In genomic region chr14:67697006-67697405, GRCh38 we compare ENCODE assay signal across 24 cellular contexts. TPM values are rescaled to one million over a fixed set of nuclear protein-coding genes. Genes with fewer than 3 reads are reported as not detected.
"Had no signal": no experiment of that assay in that cellular context is flagged by ENCODE, and none has a peak within 500 bp of the region (broad histone marks: within the 10 kb centered on the region; RNA-seq: fewer than 3 reads in every experiment).

No MANE protein-coding gene starts in this region.

- DNase-seq: activated CD4-positive, alpha-beta memory T cell treated with anti-CD3 and anti-CD28 coated beads for 36 hours; activated CD4-positive, alpha-beta T cell treated with anti-CD3 and anti-CD28 coated beads for 36 hours; activated gamma-delta T cell treated with Interleukin-2 at 50 U/mL for 16 hours; activated T-cell treated with anti-CD3 and anti-CD28 coated beads for 4 hours; adrenal gland; dermis blood vessel endothelial cell; effector memory CD4-positive, alpha-beta T cell; left cardiac atrium; mesendoderm; nucleus accumbens; stimulated activated CD4-positive, alpha-beta T cell treated with anti-CD3 and anti-CD28 coated beads, Interleukin-2, amount 100 ng/mL, for 24 hours; T-helper 2 cell; trophoblast cell had no signal

- H3K27me3 Mint-ChIP-seq: activated CD4-positive, alpha-beta memory T cell treated with anti-CD3 and anti-CD28 coated beads for 36 hours; activated CD4-positive, alpha-beta T cell treated with anti-CD3 and anti-CD28 coated beads for 36 hours; stimulated activated naive CD8-positive, alpha-beta T cell treated with anti-CD3 and anti-CD28 coated beads, Interleukin-15, Interleukin-2, amounts not matched to agents 100 ng/mL and 50 ng/mL, for 24 hours had no signal

- H3K27ac Mint-ChIP-seq: activated CD4-positive, alpha-beta memory T cell treated with anti-CD3 and anti-CD28 coated beads for 36 hours; activated CD4-positive, alpha-beta T cell treated with anti-CD3 and anti-CD28 coated beads for 36 hours; activated T-helper 1 cell treated with anti-CD3 and anti-CD28 coated beads, Interleukin-12 subunit alpha, Interleukin-12 subunit beta, Interleukin-2, Interleukin-4 antibody, amounts not matched to agents 30 ng/mL and 10 ng/mL and 1 ng/mL, durations not matched to agents 14 hours and 24 hours and 36 hours; stimulated activated naive CD8-positive, alpha-beta T cell treated with anti-CD3 and anti-CD28 coated beads, Interleukin-15, Interleukin-2, amounts not matched to agents 100 ng/mL and 50 ng/mL, for 24 hours; WTC11 had no signal

- H3K9me3 ChIP-seq: adrenal gland, esophagus muscularis mucosa, vagina had no signal

- ATAC-seq: activated CD4-positive, alpha-beta T cell treated with anti-CD3 and anti-CD28 coated beads for 36 hours; activated naive CD4-positive, alpha-beta T cell treated with anti-CD3 and anti-CD28 coated beads, Interleukin-2, amount 50 U/mL, for 72 hours; left cardiac atrium; WTC11 had no signal

- H3K4me3 ChIP-seq: adrenal gland, cardiac muscle cell, esophagus muscularis mucosa, vagina had no signal

- H3K27me3 ChIP-seq: adrenal gland, esophagus muscularis mucosa, vagina had no signal

- H3K9me3 Mint-ChIP-seq: activated CD4-positive, alpha-beta memory T cell treated with anti-CD3 and anti-CD28 coated beads for 36 hours; activated naive CD4-positive, alpha-beta T cell treated with anti-CD3 and anti-CD28 coated beads, Interleukin-2, amount 50 U/mL, for 72 hours; activated T-helper 1 cell treated with anti-CD3 and anti-CD28 coated beads, Interleukin-12 subunit alpha, Interleukin-12 subunit beta, Interleukin-2, Interleukin-4 antibody, amounts not matched to agents 30 ng/mL and 10 ng/mL and 1 ng/mL, durations not matched to agents 14 hours and 24 hours and 36 hours; nephron; stimulated activated naive CD8-positive, alpha-beta T cell treated with anti-CD3 and anti-CD28 coated beads, Interleukin-15, Interleukin-2, amounts not matched to agents 100 ng/mL and 50 ng/mL, for 24 hours had no signal

- H3K27ac ChIP-seq: adrenal gland, cardiac muscle cell, vagina had no signal

- H3K4me3 Mint-ChIP-seq: activated CD4-positive, alpha-beta memory T cell treated with anti-CD3 and anti-CD28 coated beads for 36 hours; activated CD4-positive, alpha-beta T cell treated with anti-CD3 and anti-CD28 coated beads for 36 hours; stimulated activated naive CD8-positive, alpha-beta T cell treated with anti-CD3 and anti-CD28 coated beads, Interleukin-15, Interleukin-2, amounts not matched to agents 100 ng/mL and 50 ng/mL, for 24 hours; WTC11 had no signal

RNA-seq across cellular contexts. Expression of gene RDH12, which starts 4.7 kb away (rescaled TPM):
- total RNA-seq: activated CD4-positive, alpha-beta memory T cell treated with anti-CD3 and anti-CD28 coated beads for 36 hours; activated CD4-positive, alpha-beta T cell treated with anti-CD3 and anti-CD28 coated beads for 36 hours; activated naive CD4-positive, alpha-beta T cell treated with anti-CD3 and anti-CD28 coated beads, Interleukin-2, amount 50 U/mL, for 72 hours; activated T-helper 1 cell treated with anti-CD3 and anti-CD28 coated beads, Interleukin-12 subunit alpha, Interleukin-12 subunit beta, Interleukin-2, Interleukin-4 antibody, amounts not matched to agents 30 ng/mL and 10 ng/mL and 1 ng/mL, durations not matched to agents 14 hours and 24 hours and 36 hours; chondrocyte; dermis blood vessel endothelial cell; endothelial cell of umbilical vein; esophagus muscularis mucosa; glomerular endothelial cell; left cardiac atrium had no signal
- polyA plus RNA-seq: endothelial cell of umbilical vein had no signal
